17 cellular contexts compared by ENCODE assay signal in genomic region chr1:241672301-241672700, GRCh38. TPM values are rescaled to one million over a fixed set of nuclear protein-coding genes. Genes with fewer than 3 reads are reported as not detected.
DNase-seq lines count a peak whose midpoint lies in the region; ATAC-seq and TF ChIP-seq lines count a peak whose summit lies in the region.
"Had no signal": no experiment of that assay in that cellular context is flagged by ENCODE, and none has a peak within 500 bp of the region (broad histone marks: within the 10 kb centered on the region; RNA-seq: fewer than 3 reads in every experiment).

No MANE protein-coding gene starts in this region.

- no peaks in the 10 kb centered on the region for H3K36me3 ChIP-seq in CD4-positive, CD25-positive, alpha-beta regulatory T cell (ENCODE audit: control insufficient read depth, insufficient read depth, low read length)
- H3K36me3 ChIP-seq in PC-3 (ENCODE audit: low read depth, low read length) (no peaks in the 10 kb centered on the region), right lobe of liver (no peaks in the 10 kb centered on the region)

- H3K4me1 ChIP-seq in CD4-positive, CD25-positive, alpha-beta regulatory T cell (ENCODE audit: control insufficient read depth, insufficient read depth, low read length, poor library complexity, severe bottlenecking): peaks cover 6% of the 10 kb centered on the region
- H3K4me1 ChIP-seq in PC-3 (ENCODE audit: insufficient read depth, low read length) (0 out of 2 replicates have a peak, but pooled peaks cover 6% of the 10 kb centered on the region), right lobe of liver (no peaks in the 10 kb centered on the region)

- H3K27ac ChIP-seq in CD4-positive, CD25-positive, alpha-beta regulatory T cell (ENCODE audit: insufficient read depth, low read length, poor library complexity, severe bottlenecking): no peak overlapping the region
- H3K27ac ChIP-seq in PC-3 (ENCODE audit: low read length) (no peak overlapping the region), right lobe of liver (no peak overlapping the region)

- no peak overlapping the region for H3K4me2 ChIP-seq in PC-3 (ENCODE audit: low read length)

- no peak overlapping the region for H3K9ac ChIP-seq in PC-3 (ENCODE audit: low read length)

- no peak overlapping the region for H3K4me3 ChIP-seq in CD4-positive, CD25-positive, alpha-beta regulatory T cell (ENCODE audit: low read depth, low read length)
- H3K4me3 ChIP-seq in PC-3 (ENCODE audit: low read length) (no peak overlapping the region), right lobe of liver (no peak overlapping the region)

- ATAC-seq in CD4-positive, CD25-positive, alpha-beta regulatory T cell (ENCODE audit: low read depth in 2 of 2): no peak
- ATAC-seq in PC-3 (peak; percentile 38), right lobe of liver (peak in 3 of 4 donors; percentile 72 to 79 (median 73)), GM18868 (IDR thresholded peaks at IDR 0.05; ENCODE audit: unreplicated experiment) (no peak)

- CTCF ChIA-PET in PC-3 (lab: Charles Lee): no interaction called here

- no peaks in the 10 kb centered on the region for H3K9me3 ChIP-seq in CD4-positive, CD25-positive, alpha-beta regulatory T cell (ENCODE audit: control insufficient read depth in 2 of 2, low read length in 2 of 2)
- H3K9me3 ChIP-seq in PC-3 (ENCODE audit: low read length): no peaks in the 10 kb centered on the region
- H3K9me3 ChIP-seq in right lobe of liver: no peaks in the 10 kb centered on the region

- H4K20me1 ChIP-seq in PC-3 (ENCODE audit: low read length): no peaks in the 10 kb centered on the region

- H3K27ac Mint-ChIP-seq in CD4-positive, CD25-positive, alpha-beta regulatory T cell: peak overlapping the region in 2 of 3 donors; percentile 9 to 27
- H3K27ac Mint-ChIP-seq: HFFc6 had no signal

- H3K79me2 ChIP-seq in PC-3 (ENCODE audit: low read length): no peaks in the 10 kb centered on the region

- peaks cover 0 to 4% (median 0%) of the 10 kb centered on the region in 7 donors for H3K9me3 Mint-ChIP-seq in CD4-positive, CD25-positive, alpha-beta regulatory T cell

- no peak overlapping the region for H3K4me3 Mint-ChIP-seq in CD4-positive, CD25-positive, alpha-beta regulatory T cell
- H3K4me3 Mint-ChIP-seq: HFFc6 had no signal

- H3K4me1 Mint-ChIP-seq in CD4-positive, CD25-positive, alpha-beta regulatory T cell: peaks cover 0 to 12% (median 6%) of the 10 kb centered on the region in 4 donors

- peaks cover 1% of the 10 kb centered on the region for H3K27me3 Mint-ChIP-seq in CD4-positive, CD25-positive, alpha-beta regulatory T cell

- no peaks in the 10 kb centered on the region for H3F3A ChIP-seq in PC-3 (ENCODE audit: low read length, unreplicated experiment)

- intact Hi-C loops in PC-3 (cut with micrococcal nuclease) (no loop called here), right lobe of liver (cut with DNase I) (no loop called here)

- 29% methylated on average over 1 of the region's 1 CpG for WGBS in right lobe of liver (ENCODE audit: insufficient coverage, low coverage, low lambda C conversion rate, missing lambda C conversion rate)

- H3K9me2 ChIP-seq in PC-3 (replicated peaks; ENCODE audit: low read length): no peaks in the 10 kb centered on the region

- no peak for TF ChIP-seq CTCF in PC-3 (conservative IDR thresholded peaks at IDR 0.05; ENCODE audit: low read depth, low read length)
- TF ChIP-seq CTCF in right lobe of liver (IDR thresholded peaks at IDR 0.05): no peak

- H3K36me3 Mint-ChIP-seq in CD4-positive, CD25-positive, alpha-beta regulatory T cell: no peaks in the 10 kb centered on the region

- no peak overlapping the region for H2AFZ ChIP-seq in PC-3 (ENCODE audit: low read length)

- POLR2A ChIA-PET in PC-3 (lab: Charles Lee; ENCODE audit: unreplicated experiment): no interaction called here

- DNase-seq in CD4-positive, CD25-positive, alpha-beta regulatory T cell: no peak
- DNase-seq in DMS53 (lab: John Stamatoyannopoulos, UW) (peak; percentile 71), PC-3 (peak; percentile 34), right lobe of liver (no peak)
- DNase-seq in activated CD4-positive, alpha-beta T cell treated with anti-CD3 and anti-CD28 coated beads, Interleukin-2, amount 50 U/mL, for 4 hours: no peak
- DNase-seq: Calu3, DMS 273 treated with DMSO at 0.1 percent for 48 hours, DMS79 treated with DMSO at 0.1 percent for 48 hours, EL, HCEC 1CT, HFFc6, IMR-90, KG1 had no signal

- no peak for TF ChIP-seq POLR2A in right lobe of liver (IDR thresholded peaks at IDR 0.05)

- H3K27me3 ChIP-seq in CD4-positive, CD25-positive, alpha-beta regulatory T cell (ENCODE audit: control insufficient read depth, insufficient read depth, low read length): peaks cover 4% of the 10 kb centered on the region
- H3K27me3 ChIP-seq in PC-3 (ENCODE audit: low read length): no peaks in the 10 kb centered on the region
- H3K27me3 ChIP-seq in right lobe of liver: no peaks in the 10 kb centered on the region

- no TSS peak for BruUV-seq in PC-3 (replicated peaks; lab: Mats Ljungman, UMichigan)

RNA-seq across cellular contexts. Expression of gene WDR64, which starts 20.2 kb away (rescaled TPM):
- total RNA-seq in CD4-positive, CD25-positive, alpha-beta regulatory T cell: not detected
- under 1 TPM in 3 of 4 donors, not detected in 1; 0.08 to 1.00 (median 0.35) TPM for polyA plus RNA-seq in CD4-positive, CD25-positive, alpha-beta regulatory T cell
- total RNA-seq in PC-3 (2014; rRNA removed) (not detected in 2 replicates), right lobe of liver (under 1 TPM in 2 of 6 experiments, not detected in 4; 0.17 to 0.27 TPM)
- total RNA-seq: A673, Calu3, H1, HFFc6, IMR-90 had no signal
- polyA plus RNA-seq: BJ, IMR-90 had no signal

RNA-seq across cellular contexts. Expression of gene CHML, which starts 32.1 kb away (rescaled TPM):
- 5.5 TPM for total RNA-seq in CD4-positive, CD25-positive, alpha-beta regulatory T cell
- polyA plus RNA-seq in CD4-positive, CD25-positive, alpha-beta regulatory T cell: 1 to 10 TPM; 1.2 to 3.8 (median 3.3) TPM
- total RNA-seq in PC-3 (2014; rRNA removed) (54.5 and 68.6 TPM in 2 replicates), right lobe of liver (1 to 10 TPM; 2.3 to 6.0 (median 3.9) TPM)

RNA-seq across cellular contexts. Expression of gene OPN3, which starts 32.1 kb away (rescaled TPM):
- 3.3 TPM for total RNA-seq in CD4-positive, CD25-positive, alpha-beta regulatory T cell
- polyA plus RNA-seq in CD4-positive, CD25-positive, alpha-beta regulatory T cell: 10 to 100 TPM; 11.2 to 20.4 (median 17.1) TPM
- total RNA-seq in PC-3 (2014; rRNA removed) (44.8 and 45.5 TPM in 2 replicates), right lobe of liver (10 to 100 TPM; 15.7 to 38.2 (median 28.8) TPM)

Comparison
In these comparisons a context has a peak if more than half of its experiments do, and no peak if none do; other contexts are left out.
1. ATAC-seq: peak in PC-3 (single experiment) and right lobe of liver (3 of 4); none in CD4-positive, CD25-positive, alpha-beta regulatory T cell (0 of 2) and GM18868 (single experiment).
2. DNase-seq: peak in DMS53 (single experiment) and PC-3 (single experiment); none in CD4-positive, CD25-positive, alpha-beta regulatory T cell (0 of 3), right lobe of liver (0 of 3) and activated CD4-positive, alpha-beta T cell treated with anti-CD3 and anti-CD28 coated beads, Interleukin-2, amount 50 U/mL, for 4 hours (0 of 2).